In the genomic region with DNA sequence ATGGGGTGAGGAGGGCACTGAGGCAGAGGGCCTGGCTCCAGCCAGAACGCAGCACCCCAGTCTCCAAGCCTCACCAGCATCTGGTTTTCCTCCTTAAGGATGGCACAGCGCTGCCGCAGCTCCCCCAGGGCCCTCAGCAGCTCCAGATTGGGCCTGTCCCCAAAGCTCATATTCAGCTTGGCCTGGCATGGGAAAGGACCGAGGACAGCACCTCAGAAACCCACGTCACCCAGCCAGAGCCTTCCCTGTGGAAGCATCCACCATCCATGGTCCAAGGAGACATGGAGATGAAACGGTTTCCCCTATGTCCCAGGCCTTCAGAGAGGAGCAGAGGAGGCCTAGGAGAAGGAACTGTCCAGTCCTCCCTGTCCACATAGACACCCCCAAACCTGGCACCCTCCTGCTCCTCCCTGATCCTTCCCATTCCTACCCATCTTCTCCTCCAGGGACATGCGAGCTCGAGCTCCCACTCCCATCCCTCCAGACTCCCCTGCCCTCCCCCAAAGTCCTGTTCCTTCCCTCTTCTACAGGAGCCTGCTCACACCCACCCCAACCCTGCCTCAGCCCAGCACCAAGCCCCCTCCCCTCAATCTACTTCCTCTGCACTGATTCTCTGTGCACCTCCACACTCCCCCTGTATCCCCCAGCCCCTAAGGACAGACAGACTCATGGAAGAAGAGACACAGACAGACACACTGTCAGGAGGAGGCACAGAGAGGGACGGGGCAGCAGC, we compare ENCODE assay signal across 12 cellular contexts.
DNase-seq lines count a peak whose midpoint lies in the region; ATAC-seq and TF ChIP-seq lines count a peak whose summit lies in the region.
"Had no signal": no experiment of that assay in that cellular context is flagged by ENCODE, and none has a peak within 500 bp of the region (broad histone marks: within the 10 kb centered on the region; RNA-seq: fewer than 3 reads in every experiment).

No MANE protein-coding gene starts in this region.

- no peak for TF ChIP-seq CTCF in NB4 (IDR thresholded peaks at IDR 0.05; ENCODE audit: low read depth, low read length)

- peaks cover 42% of the 10 kb centered on the region for H3K36me3 Mint-ChIP-seq in activated T-cell treated with anti-CD3 and anti-CD28 coated beads, Interleukin-2, amount 50 U/mL, for 24 hours (ENCODE audit: low read depth)
- H3K36me3 Mint-ChIP-seq in stimulated activated effector memory CD8-positive, alpha-beta T cell treated with anti-CD3 and anti-CD28 coated beads, Interleukin-12 subunit alpha, Interleukin-12 subunit beta, amount 100 ng/mL, for 72 hours, result peaks cover 98% of the 10 kb centered on the region

- no peak for TF ChIP-seq POLR2A in NB4 (IDR thresholded peaks at IDR 0.05; ENCODE audit: extremely low read depth, insufficient read length)

- H3K4me3 ChIP-seq in NB4 (ENCODE audit: low read depth, low read length), result peak overlapping the region; percentile 99
- H3K4me3 ChIP-seq: left lung, prostate gland had no signal

- no peak for ATAC-seq in stimulated activated effector memory CD8-positive, alpha-beta T cell treated with anti-CD3 and anti-CD28 coated beads, Interleukin-12 subunit alpha, Interleukin-12 subunit beta, amount 100 ng/mL, for 72 hours
- ATAC-seq: left lung had no signal

- H3K4me1 Mint-ChIP-seq in activated T-cell treated with anti-CD3 and anti-CD28 coated beads, Interleukin-2, amount 50 U/mL, for 24 hours (ENCODE audit: low read depth), result peaks cover 54% of the 10 kb centered on the region
- H3K4me1 Mint-ChIP-seq in stimulated activated effector memory CD8-positive, alpha-beta T cell treated with anti-CD3 and anti-CD28 coated beads, Interleukin-12 subunit alpha, Interleukin-12 subunit beta, amount 100 ng/mL, for 72 hours, result peaks cover 87% of the 10 kb centered on the region

- peak overlapping the region; percentile 93 for H3K27ac Mint-ChIP-seq in activated T-cell treated with anti-CD3 and anti-CD28 coated beads, Interleukin-2, amount 50 U/mL, for 24 hours
- H3K27ac Mint-ChIP-seq in stimulated activated effector memory CD8-positive, alpha-beta T cell treated with anti-CD3 and anti-CD28 coated beads, Interleukin-12 subunit alpha, Interleukin-12 subunit beta, amount 100 ng/mL, for 72 hours, result peak overlapping the region; percentile 100

- no peak for DNase-seq in activated T-cell treated with anti-CD3 and anti-CD28 coated beads, Interleukin-2, amount 50 U/mL, for 24 hours
- DNase-seq in activated T-cell treated with anti-CD3 and anti-CD28 coated beads for 4 hours (no peak), NB4 (ENCODE audit: low read depth) (peak; percentile 41), cerebellar cortex (ENCODE audit: low spot score) (peak; percentile 17), NCI-H187 (lab: John Stamatoyannopoulos, UW) (no peak), DMS53 treated with DMSO at 0.1 percent for 48 hours (lab: John Stamatoyannopoulos, UW; ENCODE audit: unreplicated experiment) (no peak), cortex of kidney (lab: John Stamatoyannopoulos, UW) (no peak)
- DNase-seq in stimulated activated effector memory CD8-positive, alpha-beta T cell treated with anti-CD3 and anti-CD28 coated beads, Interleukin-12 subunit alpha, Interleukin-12 subunit beta, amount 100 ng/mL, for 72 hours (ENCODE audit: low spot score in 2 of 2), result peak in 1 of 2 donors; percentile 76
- DNase-seq: dermis blood vessel endothelial cell, Peyer's patch had no signal

- no peaks in the 10 kb centered on the region for H3K9me3 Mint-ChIP-seq in activated T-cell treated with anti-CD3 and anti-CD28 coated beads, Interleukin-2, amount 50 U/mL, for 24 hours
- H3K9me3 Mint-ChIP-seq in stimulated activated effector memory CD8-positive, alpha-beta T cell treated with anti-CD3 and anti-CD28 coated beads, Interleukin-12 subunit alpha, Interleukin-12 subunit beta, amount 100 ng/mL, for 72 hours, result no peaks in the 10 kb centered on the region

- peak overlapping the region; percentile 99 for H3K4me3 Mint-ChIP-seq in activated T-cell treated with anti-CD3 and anti-CD28 coated beads, Interleukin-2, amount 50 U/mL, for 24 hours
- peak overlapping the region; percentile 100 for H3K4me3 Mint-ChIP-seq in stimulated activated effector memory CD8-positive, alpha-beta T cell treated with anti-CD3 and anti-CD28 coated beads, Interleukin-12 subunit alpha, Interleukin-12 subunit beta, amount 100 ng/mL, for 72 hours

- no peaks in the 10 kb centered on the region for H3K27me3 Mint-ChIP-seq in activated T-cell treated with anti-CD3 and anti-CD28 coated beads, Interleukin-2, amount 50 U/mL, for 24 hours

Comparison
In these comparisons a context has a peak if more than half of its experiments do, and no peak if none do; other contexts are left out.
1. DNase-seq: peak in NB4 (single experiment) and cerebellar cortex (single experiment); none in activated T-cell treated with anti-CD3 and anti-CD28 coated beads, Interleukin-2, amount 50 U/mL, for 24 hours (single experiment), activated T-cell treated with anti-CD3 and anti-CD28 coated beads for 4 hours (single experiment), NCI-H187 (0 of 2), DMS53 treated with DMSO at 0.1 percent for 48 hours (single experiment) and cortex of kidney (single experiment).